Comparison of ENCODE assay signal across 8 cellular contexts in the genomic region with DNA sequence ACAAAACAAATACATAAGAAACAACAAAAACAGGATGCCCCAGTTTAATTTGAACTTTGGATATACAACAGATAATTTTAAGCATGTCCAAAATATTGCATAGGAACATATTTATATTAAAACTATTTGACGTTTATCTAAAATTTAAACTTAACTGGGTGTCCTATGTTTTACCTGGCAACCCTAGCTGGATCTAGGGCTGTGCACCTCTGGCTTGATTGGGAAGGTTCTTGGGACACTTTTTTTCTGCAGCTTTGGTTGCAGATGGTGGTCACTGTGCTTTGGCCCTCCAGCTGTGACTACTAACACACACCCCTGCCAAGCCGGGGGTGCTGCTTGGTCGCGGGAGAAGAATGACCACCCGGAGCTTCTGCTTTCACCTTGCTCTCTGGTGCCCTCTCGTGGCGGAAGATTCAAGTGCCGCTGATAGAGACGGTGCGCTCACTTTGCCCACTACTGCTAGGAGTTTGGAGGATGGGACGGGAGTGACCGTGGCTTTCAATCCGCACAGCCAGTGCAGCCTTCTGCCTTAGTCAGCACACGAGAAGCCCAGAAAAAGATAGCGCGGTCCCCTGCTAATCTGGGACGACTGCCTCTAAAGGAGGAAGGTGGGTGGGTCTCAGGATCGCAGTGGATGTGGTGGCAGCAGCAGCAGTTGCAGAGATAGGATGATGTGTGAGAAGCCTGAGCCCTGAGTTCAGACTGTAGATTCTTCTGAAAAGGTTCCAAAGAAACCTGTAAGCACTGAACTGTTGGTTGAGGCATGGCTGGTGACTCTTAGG. TPM values are rescaled to one million over a fixed set of nuclear protein-coding genes. Genes with fewer than 3 reads are reported as not detected.
DNase-seq lines count a peak whose midpoint lies in the region; ATAC-seq and TF ChIP-seq lines count a peak whose summit lies in the region.

No MANE protein-coding gene starts in this region.

- no peak overlapping the region for H3K27ac ChIP-seq in colonic mucosa

- TF ChIP-seq CTCF in AG09309 (IDR thresholded peaks at IDR 0.05; ENCODE audit: control insufficient read depth, insufficient read depth, low read depth, low read length, missing control alignments) (peak; percentile 95), colonic mucosa (IDR thresholded peaks at IDR 0.05) (peak; percentile 77)

- no peaks in the 10 kb centered on the region for H3K36me3 ChIP-seq in colonic mucosa

- H3K27me3 ChIP-seq in colonic mucosa, result no peaks in the 10 kb centered on the region

- no peaks in the 10 kb centered on the region for H3K36me3 Mint-ChIP-seq in activated CD4-positive, alpha-beta T cell treated with anti-CD3 and anti-CD28 coated beads, Interleukin-2, amount 10 ng/mL, durations not matched to agents 24 days and 14 days (ENCODE audit: low read depth)

- no peaks in the 10 kb centered on the region for H3K9me3 Mint-ChIP-seq in activated CD4-positive, alpha-beta T cell treated with anti-CD3 and anti-CD28 coated beads, Interleukin-2, amount 10 ng/mL, durations not matched to agents 24 days and 14 days

- no peaks in the 10 kb centered on the region for H3K9me3 ChIP-seq in colonic mucosa

- ATAC-seq in GM21576 (IDR thresholded peaks at IDR 0.05; ENCODE audit: unreplicated experiment) (peak; percentile 62), left lobe of liver (peak; percentile 95), HG03432 (IDR thresholded peaks at IDR 0.05; ENCODE audit: unreplicated experiment) (no peak)

- no peak overlapping the region for H3K27ac Mint-ChIP-seq in activated CD4-positive, alpha-beta T cell treated with anti-CD3 and anti-CD28 coated beads, Interleukin-2, amount 10 ng/mL, durations not matched to agents 24 days and 14 days

- DNase-seq in AG09309 (ENCODE audit: low read depth) (peak; percentile 29), NCI-H226 (peak; percentile 60), colonic mucosa (peak; percentile 94), left lobe of liver (ENCODE audit: low spot score) (peak; percentile 73)
- peak; percentile 92 for DNase-seq in activated CD4-positive, alpha-beta T cell treated with anti-CD3 and anti-CD28 coated beads, Interleukin-2, amount 10 ng/mL, durations not matched to agents 24 days and 14 days
- DNase-seq in stimulated activated CD4-positive, alpha-beta T cell treated with anti-CD3 and anti-CD28 coated beads, Interleukin-2, amount 100 ng/mL, for 48 hours, result peak; percentile 81 to 86

- H3K4me3 ChIP-seq in AG09309 (ENCODE audit: control insufficient read depth, low read depth, low read length) (peak overlapping the region; percentile 24; the same call in 1 of the 2 replicates), colonic mucosa (no peak overlapping the region)

- peaks cover 12% of the 10 kb centered on the region for H3K27me3 Mint-ChIP-seq in activated CD4-positive, alpha-beta T cell treated with anti-CD3 and anti-CD28 coated beads, Interleukin-2, amount 10 ng/mL, durations not matched to agents 24 days and 14 days

- no peak overlapping the region for H3K9ac ChIP-seq in colonic mucosa (ENCODE audit: low read depth in 2 of 2, low read length in 2 of 2)

- intact Hi-C loops in activated CD4-positive, alpha-beta T cell treated with anti-CD3 and anti-CD28 coated beads, Interleukin-2, amount 10 ng/mL, durations not matched to agents 24 days and 14 days (cut with micrococcal nuclease), result no loop called here
- intact Hi-C loops in colonic mucosa (cut with DNase I), result loop anchor here (2.0 kb wide), 1 partner anchor 58 kb away; no protein-coding TSS in a partner anchor

- no peak overlapping the region for H3K4me3 Mint-ChIP-seq in activated CD4-positive, alpha-beta T cell treated with anti-CD3 and anti-CD28 coated beads, Interleukin-2, amount 10 ng/mL, durations not matched to agents 24 days and 14 days

- H3K4me1 ChIP-seq in colonic mucosa, result no peaks in the 10 kb centered on the region

- H3K4me1 Mint-ChIP-seq in activated CD4-positive, alpha-beta T cell treated with anti-CD3 and anti-CD28 coated beads, Interleukin-2, amount 10 ng/mL, durations not matched to agents 24 days and 14 days, result peaks cover 4% of the 10 kb centered on the region

RNA-seq across cellular contexts. Expression of a gene that starts 6.7 kb away (rescaled TPM):
- not detected in 2 replicates for total RNA-seq in activated CD4-positive, alpha-beta T cell treated with anti-CD3 and anti-CD28 coated beads, Interleukin-2, amount 10 ng/mL, durations not matched to agents 24 days and 14 days
- under 1 TPM in 1 of 2 donors, not detected in 1; 0.91 TPM for total RNA-seq in colonic mucosa
- total RNA-seq in left lobe of liver, result not detected

Comparison
In these comparisons a context has a peak if more than half of its experiments do, and no peak if none do; other contexts are left out.
1. DNase-seq: peak in every context shown above with its lines; median percentile 94 in colonic mucosa; 92 in activated CD4-positive, alpha-beta T cell treated with anti-CD3 and anti-CD28 coated beads, Interleukin-2, amount 10 ng/mL, durations not matched to agents 24 days and 14 days; 84 in stimulated activated CD4-positive, alpha-beta T cell treated with anti-CD3 and anti-CD28 coated beads, Interleukin-2, amount 100 ng/mL, for 48 hours; 73 in left lobe of liver; 60 in NCI-H226; 29 in AG09309.